ENCODE assay signal across 14 cellular contexts in genomic region chr1:10263450-10264082, GRCh38.
"Had no signal": no experiment of that assay in that cellular context is flagged by ENCODE, and none has a peak within 500 bp of the region (broad histone marks: within the 10 kb centered on the region; RNA-seq: fewer than 3 reads in every experiment).

No MANE protein-coding gene starts in this region.

- H3K9me3 ChIP-seq: body of pancreas, esophagus muscularis mucosa, psoas muscle had no signal

- H3K27ac Mint-ChIP-seq: activated naive CD4-positive, alpha-beta T cell treated with anti-CD3 and anti-CD28 coated beads for 36 hours; stimulated activated naive CD8-positive, alpha-beta T cell treated with anti-CD3 and anti-CD28 coated beads, Interleukin-15, Interleukin-2, amounts not matched to agents 100 ng/mL and 50 ng/mL, for 24 hours had no signal

- H3K27ac ChIP-seq: body of pancreas, esophagus muscularis mucosa, psoas muscle, skin epidermis had no signal

- DNase-seq: activated CD4-positive, alpha-beta T cell treated with anti-CD3 and anti-CD28 coated beads, Interleukin-2, amount 50 U/mL, for 1 hour; activated CD4-positive, CD25-positive, alpha-beta regulatory T cell treated with anti-CD3 and anti-CD28 coated beads, Interleukin-2, amount 50 U/mL, for 72 hours; activated CD8-positive, alpha-beta memory T cell treated with anti-CD3 and anti-CD28 coated beads, Interleukin-2, amount 50 U/mL, for 4 hours; activated naive CD4-positive, alpha-beta T cell treated with anti-CD3 and anti-CD28 coated beads for 36 hours; activated T-cell treated with anti-CD3 and anti-CD28 coated beads, Interleukin-2, amount 50 U/mL, for 4 hours; body of pancreas; central memory CD4-positive, alpha-beta T cell; mammary epithelial cell; psoas muscle; right cardiac atrium had no signal

- H3K4me3 ChIP-seq: body of pancreas, esophagus muscularis mucosa, psoas muscle, skin epidermis had no signal

- H3K4me1 ChIP-seq: body of pancreas had no signal

- H3K27me3 ChIP-seq: body of pancreas, esophagus muscularis mucosa had no signal

- H3K4me3 Mint-ChIP-seq: activated naive CD4-positive, alpha-beta T cell treated with anti-CD3 and anti-CD28 coated beads for 36 hours; activated T-cell treated with anti-CD3 and anti-CD28 coated beads, Interleukin-2, amount 50 U/mL, for 4 hours; neural crest cell; stimulated activated naive CD8-positive, alpha-beta T cell treated with anti-CD3 and anti-CD28 coated beads, Interleukin-15, Interleukin-2, amounts not matched to agents 100 ng/mL and 50 ng/mL, for 24 hours had no signal

- ATAC-seq: activated T-cell treated with anti-CD3 and anti-CD28 coated beads, Interleukin-2, amount 50 U/mL, for 4 hours; body of pancreas; psoas muscle; right cardiac atrium had no signal

- H3K9me3 Mint-ChIP-seq: activated naive CD4-positive, alpha-beta T cell treated with anti-CD3 and anti-CD28 coated beads for 36 hours; activated T-cell treated with anti-CD3 and anti-CD28 coated beads, Interleukin-2, amount 50 U/mL, for 4 hours; neural crest cell; stimulated activated naive CD8-positive, alpha-beta T cell treated with anti-CD3 and anti-CD28 coated beads, Interleukin-15, Interleukin-2, amounts not matched to agents 100 ng/mL and 50 ng/mL, for 24 hours had no signal

- H3K27me3 Mint-ChIP-seq: stimulated activated naive CD8-positive, alpha-beta T cell treated with anti-CD3 and anti-CD28 coated beads, Interleukin-15, Interleukin-2, amounts not matched to agents 100 ng/mL and 50 ng/mL, for 24 hours had no signal
